Comparison of ENCODE assay signal across 8 cellular contexts in genomic region chr2:195563857-195564512, GRCh38.
DNase-seq lines count a peak whose midpoint lies in the region; ATAC-seq and TF ChIP-seq lines count a peak whose summit lies in the region.

No MANE protein-coding gene starts in this region.

- no TSS peak for BruUV-seq in A673 (replicated peaks; lab: Mats Ljungman, UMichigan)

- ATAC-seq in left lung (no peak), gastroesophageal sphincter (no peak), HG03108 (IDR thresholded peaks at IDR 0.05; ENCODE audit: unreplicated experiment) (no peak)

- TF ChIP-seq EP300 in gastroesophageal sphincter (IDR thresholded peaks at IDR 0.05), result no peak
- no peak for TF ChIP-seq EP300 in suprapubic skin (IDR thresholded peaks at IDR 0.05)

- WGBS in gastroesophageal sphincter (ENCODE audit: low coverage in 1 of 2), 2 donors, result 80 to 85% methylated on average over 9 to 11 of the region's 12 CpGs
- WGBS in suprapubic skin, result 71% methylated on average over 12 of the region's 12 CpGs

- DNase-seq in AG20443 (ENCODE audit: low spot score), result peak; percentile 54
- DNase-seq in HT-29 (ENCODE audit: low spot score), result peak; percentile 16
- DNase-seq in activated naive CD4-positive, alpha-beta T cell treated with anti-CD3 and anti-CD28 coated beads, Interleukin-2, amount 50 U/mL, for 16 hours, result peak; percentile 33
- DNase-seq in left lung, result no peak
- DNase-seq in A673 (ENCODE audit: low spot score), result no peak
- DNase-seq in suprapubic skin (ENCODE audit: low spot score in 2 of 2), result no peak

- POLR2A ChIA-PET in A673 (lab: Charles Lee; ENCODE audit: low non-redundant PET), result no interaction called here

- peak overlapping the region; percentile 20 to 51 for H3K27ac ChIP-seq in left lung
- no peak overlapping the region for H3K27ac ChIP-seq in gastroesophageal sphincter
- no peak overlapping the region for H3K27ac ChIP-seq in A673 (ENCODE audit: low read depth, low read length, poor library complexity, severe bottlenecking)
- no peak overlapping the region for H3K27ac ChIP-seq in suprapubic skin

- peaks cover 8 to 33% of the 10 kb centered on the region in 2 donors for H3K4me1 ChIP-seq in left lung
- no peaks in the 10 kb centered on the region for H3K4me1 ChIP-seq in gastroesophageal sphincter
- peaks cover 27% of the 10 kb centered on the region for H3K4me1 ChIP-seq in A673 (ENCODE audit: insufficient read depth, low read length, poor library complexity, severe bottlenecking)
- H3K4me1 ChIP-seq in suprapubic skin, result peaks cover 12% of the 10 kb centered on the region

- H3K4me3 ChIP-seq in left lung (no peak overlapping the region), gastroesophageal sphincter (no peak overlapping the region), A673 (ENCODE audit: low read depth, low read length, poor library complexity, severe bottlenecking) (no peak overlapping the region), suprapubic skin (no peak overlapping the region)

- H3K27me3 ChIP-seq in left lung (no peaks in the 10 kb centered on the region), gastroesophageal sphincter (no peaks in the 10 kb centered on the region), A673 (replicated peaks; ENCODE audit: insufficient read depth, low read depth, low read length, poor library complexity) (no peaks in the 10 kb centered on the region), suprapubic skin (no peaks in the 10 kb centered on the region)

- TF ChIP-seq CTCF in left lung (IDR thresholded peaks at IDR 0.05) (no peak), gastroesophageal sphincter (IDR thresholded peaks at IDR 0.05) (no peak), A673 (conservative IDR thresholded peaks at IDR 0.05; ENCODE audit: low read depth, low read length) (no peak), suprapubic skin (IDR thresholded peaks at IDR 0.05) (no peak)

- CTCF ChIA-PET in A673 (lab: Charles Lee), result no interaction called here

- H3K36me3 ChIP-seq in left lung (no peaks in the 10 kb centered on the region), gastroesophageal sphincter (no peaks in the 10 kb centered on the region), A673 (ENCODE audit: insufficient read depth, low read length, poor library complexity, severe bottlenecking) (no peaks in the 10 kb centered on the region), suprapubic skin (no peaks in the 10 kb centered on the region)

- H3K9me3 ChIP-seq in left lung (no peaks in the 10 kb centered on the region), gastroesophageal sphincter (no peaks in the 10 kb centered on the region), A673 (ENCODE audit: low read depth, low read length, poor library complexity, severe bottlenecking) (no peaks in the 10 kb centered on the region), suprapubic skin (no peaks in the 10 kb centered on the region)

- no peak for TF ChIP-seq POLR2A in gastroesophageal sphincter (IDR thresholded peaks at IDR 0.05)
- TF ChIP-seq POLR2A in suprapubic skin (IDR thresholded peaks at IDR 0.05), result no peak

- intact Hi-C loops in left lung (cut with DNase I) (no loop called here), A673 (cut with micrococcal nuclease; ENCODE audit: unreplicated experiment) (no loop called here)

Comparison
In these comparisons a context has a peak if more than half of its experiments do, and no peak if none do; other contexts are left out.
1. DNase-seq: peak in AG20443 (single experiment), HT-29 (single experiment) and activated naive CD4-positive, alpha-beta T cell treated with anti-CD3 and anti-CD28 coated beads, Interleukin-2, amount 50 U/mL, for 16 hours (single experiment); none in left lung (0 of 2), A673 (single experiment) and suprapubic skin (0 of 2).
2. H3K27ac ChIP-seq: peak in left lung (2 of 2); none in gastroesophageal sphincter (0 of 4), A673 (single experiment) and suprapubic skin (single experiment).